In the genomic region with DNA sequence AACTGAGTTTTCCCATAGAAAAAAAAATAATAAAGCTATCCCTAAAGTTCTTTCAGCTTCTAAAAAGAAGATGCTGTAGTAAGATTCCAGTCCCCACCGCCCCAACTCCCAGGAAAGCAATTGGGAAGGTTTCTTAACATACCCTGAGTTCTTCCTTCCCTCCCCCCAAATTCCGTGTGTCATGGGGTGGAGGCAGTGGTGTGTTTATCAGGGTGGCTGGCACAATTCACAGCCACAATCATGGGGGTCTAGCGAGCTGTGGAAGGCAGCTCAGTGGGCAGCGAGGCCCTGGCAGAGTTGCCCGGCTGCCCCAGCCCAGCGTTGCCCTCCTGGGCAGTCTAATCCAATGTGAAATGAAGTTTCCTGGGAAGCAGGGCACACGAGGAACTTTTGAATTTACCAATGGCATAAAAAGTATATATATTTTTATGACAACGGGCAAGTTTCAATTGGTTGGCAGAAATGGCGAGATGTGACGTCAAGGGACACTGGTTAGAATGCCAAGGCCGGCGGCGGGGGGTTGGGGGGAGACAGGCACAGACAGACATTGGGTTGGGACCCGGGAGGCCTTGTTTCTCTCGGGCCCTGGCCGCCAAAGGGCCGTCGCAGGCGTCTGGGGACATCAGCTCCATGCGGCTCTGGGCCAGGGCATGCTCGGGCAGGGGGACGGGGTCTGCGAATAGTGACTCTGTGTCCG, we compare ENCODE assay signal across 8 cellular contexts.
DNase-seq lines count a peak whose midpoint lies in the region; ATAC-seq and TF ChIP-seq lines count a peak whose summit lies in the region.

No MANE protein-coding gene starts in this region.

- ATAC-seq in WTC11 (no peak; the same call in 1 of the 2 replicates), thoracic aorta (ENCODE audit: insufficient number of reproducible peaks, low FRiP score, low read depth) (peak; percentile 26), HG03025 (IDR thresholded peaks at IDR 0.05; ENCODE audit: low FRiP score, unreplicated experiment) (no peak)

- CTCF ChIA-PET in WTC11 (lab: Charles Lee) = interaction anchor here (0.9 to 2.7 kb wide), 4 partner anchors 12 to 63 kb away, joined by 3 to 28 read pairs (median 4); no protein-coding TSS in a partner anchor

- peaks cover 24 to 53% of the 10 kb centered on the region in 2 donors for H3K4me1 ChIP-seq in thoracic aorta (ENCODE audit: control insufficient read depth in 1 of 2, low read depth in 2 of 2)

- H3K27me3 ChIP-seq in thoracic aorta (replicated peaks; ENCODE audit: insufficient read depth) = no peaks in the 10 kb centered on the region

- no peaks in the 10 kb centered on the region for H3K36me3 ChIP-seq in thoracic aorta

- H3K4me3 Mint-ChIP-seq in WTC11 = peak overlapping the region; percentile 61

- TF ChIP-seq CTCF in WTC11 (IDR thresholded peaks at IDR 0.05) = no peak
- TF ChIP-seq CTCF in epithelial cell of proximal tubule (conservative IDR thresholded peaks at IDR 0.05; ENCODE audit: low read depth, low read length) = no peak
- no peak for TF ChIP-seq CTCF in thoracic aorta (IDR thresholded peaks at IDR 0.05)

- H3K4me3 ChIP-seq in epithelial cell of proximal tubule (ENCODE audit: low read depth, low read length) (peak overlapping the region; percentile 64), thoracic aorta (peak overlapping the region; percentile 90)

- no peaks in the 10 kb centered on the region for H3K9me3 Mint-ChIP-seq in WTC11

- H3K4me1 Mint-ChIP-seq in WTC11 = peaks cover 14% of the 10 kb centered on the region

- no peak overlapping the region for H3K27ac Mint-ChIP-seq in WTC11

- POLR2A ChIA-PET in WTC11 (lab: Charles Lee) = interaction anchor here (1.1 kb wide), 1 partner anchor 56 kb away, joined by 3 read pairs; no protein-coding TSS in a partner anchor

- no peaks in the 10 kb centered on the region for H3K36me3 Mint-ChIP-seq in WTC11

- peak overlapping the region; percentile 97 to 98 for H3K27ac ChIP-seq in thoracic aorta

- DNase-seq in NCI-H526 (lab: John Stamatoyannopoulos, UW) (peak; percentile 85 to 91), NCI-H526 treated with DMSO at 0.1 percent for 48 hours (lab: John Stamatoyannopoulos, UW) (no peak), NCI-H1694 treated with DMSO at 0.1 percent for 48 hours (lab: John Stamatoyannopoulos, UW) (peak; percentile 98), WTC11 (ENCODE audit: low spot score) (no peak), epithelial cell of proximal tubule (ENCODE audit: low read depth) (peak; percentile 83), mucosa of gallbladder (ENCODE audit: low spot score) (peak; percentile 91), thoracic aorta (ENCODE audit: low spot score) (peak; percentile 71)

- no peaks in the 10 kb centered on the region for H3K9me3 ChIP-seq in thoracic aorta

- H3K27me3 Mint-ChIP-seq in WTC11 (ENCODE audit: low read depth) = peaks cover 79% of the 10 kb centered on the region

TF ChIP-seq in WTC11, 78 proteins besides CTCF, POLR2A, EP300 and RAD21:
- TF ChIP-seq NFYB (CRISPR knock-in tag; conservative IDR thresholded peaks at IDR 0.05; ENCODE audit: low read depth) (0 out of 2 replicates have a peak, but pooled peaks have one; percentile 19), TCF7 (CRISPR knock-in tag; IDR thresholded peaks at IDR 0.05; ENCODE audit: low read depth) (no peak)
- TF ChIP-seq, protein P1, sequence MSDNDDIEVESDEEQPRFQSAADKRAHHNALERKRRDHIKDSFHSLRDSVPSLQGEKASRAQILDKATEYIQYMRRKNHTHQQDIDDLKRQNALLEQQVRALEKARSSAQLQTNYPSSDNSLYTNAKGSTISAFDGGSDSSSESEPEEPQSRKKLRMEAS (CRISPR knock-in tag; IDR thresholded peaks at IDR 0.05) = 0 out of 2 replicates have a peak, but pooled peaks have one; percentile 19
TF ChIP-seq in WTC11: peak in this region for 2.

Comparison
In these comparisons a context has a peak if more than half of its experiments do, and no peak if none do; other contexts are left out.
1. DNase-seq: peak in NCI-H526 (2 of 2), NCI-H1694 treated with DMSO at 0.1 percent for 48 hours (single experiment), epithelial cell of proximal tubule (single experiment), mucosa of gallbladder (single experiment) and thoracic aorta (single experiment); none in NCI-H526 treated with DMSO at 0.1 percent for 48 hours (single experiment) and WTC11 (single experiment).